In genomic region chr12:93587601-93588000, GRCh38 we compare ENCODE assay signal across 15 cellular contexts.
"Had no signal": no experiment of that assay in that cellular context is flagged by ENCODE, and none has a peak within 500 bp of the region (broad histone marks: within the 10 kb centered on the region; RNA-seq: fewer than 3 reads in every experiment).

No MANE protein-coding gene starts in this region.

- H3K27me3 ChIP-seq: gastroesophageal sphincter, upper lobe of left lung had no signal

- H3K9me3 ChIP-seq: gastroesophageal sphincter, upper lobe of left lung had no signal

- ATAC-seq: activated naive CD4-positive, alpha-beta T cell treated with anti-CD3 and anti-CD28 coated beads, Interleukin-2, amount 50 U/mL, for 72 hours; gastroesophageal sphincter had no signal

- H3K9me3 Mint-ChIP-seq: activated naive CD4-positive, alpha-beta T cell treated with anti-CD3 and anti-CD28 coated beads, Interleukin-2, amount 50 U/mL, for 72 hours; stimulated activated naive CD8-positive, alpha-beta T cell treated with anti-CD3 and anti-CD28 coated beads, Interleukin-15, Interleukin-2, amounts not matched to agents 100 ng/mL and 50 ng/mL, for 24 hours; T-helper 2 cell treated with Interferon-gamma antibody and Interleukin-4, amounts not matched to agents 5 μg/mL and 100 μg/mL, for 36 hours had no signal

- DNase-seq: activated CD4-positive, alpha-beta T cell treated with anti-CD3 and anti-CD28 coated beads for 48 hours; activated T-cell treated with anti-CD3 and anti-CD28 coated beads for 4 hours; cerebellar nuclear complex; dermis blood vessel endothelial cell; islet precursor cell; stimulated activated CD4-positive, alpha-beta T cell treated with anti-CD3 and anti-CD28 coated beads, Interleukin-4, amount 100 ng/mL, for 1 hour; stimulated activated CD8-positive, alpha-beta memory T cell treated with anti-CD3 and anti-CD28 coated beads, Interleukin-4, amount 100 ng/mL, for 48 hours; upper lobe of left lung; WERI-Rb-1 had no signal

- H3K27ac Mint-ChIP-seq: neural progenitor cell; stimulated activated naive CD8-positive, alpha-beta T cell treated with anti-CD3 and anti-CD28 coated beads, Interleukin-15, Interleukin-2, amounts not matched to agents 100 ng/mL and 50 ng/mL, for 24 hours; T-helper 2 cell treated with Interferon-gamma antibody and Interleukin-4, amounts not matched to agents 5 μg/mL and 100 μg/mL, for 36 hours had no signal

- H3K4me3 ChIP-seq: gastroesophageal sphincter, neural progenitor cell, upper lobe of left lung had no signal

- H3K36me3 Mint-ChIP-seq: neural progenitor cell had no signal

- H3K36me3 ChIP-seq: gastroesophageal sphincter, neural progenitor cell, upper lobe of left lung, WERI-Rb-1 had no signal

- H3K4me3 Mint-ChIP-seq: neural progenitor cell; stimulated activated naive CD8-positive, alpha-beta T cell treated with anti-CD3 and anti-CD28 coated beads, Interleukin-15, Interleukin-2, amounts not matched to agents 100 ng/mL and 50 ng/mL, for 24 hours; T-helper 2 cell treated with Interferon-gamma antibody and Interleukin-4, amounts not matched to agents 5 μg/mL and 100 μg/mL, for 36 hours had no signal

- H3K27ac ChIP-seq: gastroesophageal sphincter, neural progenitor cell, parathyroid adenoma, upper lobe of left lung, WERI-Rb-1 had no signal
